In genomic region chr9:69009708-69010107, GRCh38 we compare ENCODE assay signal across 37 cellular contexts. TPM values are rescaled to one million over a fixed set of nuclear protein-coding genes. Genes with fewer than 3 reads are reported as not detected.
"Had no signal": no experiment of that assay in that cellular context is flagged by ENCODE, and none has a peak within 500 bp of the region (broad histone marks: within the 10 kb centered on the region; RNA-seq: fewer than 3 reads in every experiment).

No MANE protein-coding gene starts in this region.

- H3K27ac ChIP-seq: cardiac muscle cell, Peyer's patch, VCaP had no signal

- H3K27ac Mint-ChIP-seq: activated B cell treated with CpG ODN at 0.5 μM for 24 hours; activated CD4-positive, alpha-beta memory T cell treated with anti-CD3 and anti-CD28 coated beads for 36 hours; activated naive CD4-positive, alpha-beta T cell treated with anti-CD3 and anti-CD28 coated beads, Interleukin-2, amount 10 ng/mL, durations not matched to agents 7 days and 5 days; activated naive CD8-positive, alpha-beta T cell; activated naive CD8-positive, alpha-beta T cell treated with anti-CD3 and anti-CD28 coated beads, Interleukin-2, amount 50 U/mL, for 24 hours; activated T-helper 1 cell treated with anti-CD3 and anti-CD28 coated beads, Interleukin-12 subunit alpha, Interleukin-12 subunit beta, Interleukin-2, Interleukin-4 antibody, amounts not matched to agents 30 ng/mL and 10 ng/mL and 1 ng/mL, durations not matched to agents 14 hours and 24 hours and 36 hours; brain had no signal

- H3K27me3 ChIP-seq: cardiac muscle cell, Peyer's patch had no signal

- ATAC-seq: activated naive CD8-positive, alpha-beta T cell treated with anti-CD3 and anti-CD28 coated beads, Interleukin-2, amount 50 U/mL, for 24 hours; activated T-cell treated with anti-CD3 and anti-CD28 coated beads, Interleukin-2, amount 50 U/mL, for 4 hours; PC-3 had no signal

- H3K9me3 Mint-ChIP-seq: activated B cell treated with CpG ODN at 0.5 μM for 24 hours; activated CD4-positive, alpha-beta memory T cell treated with anti-CD3 and anti-CD28 coated beads for 36 hours; activated naive CD4-positive, alpha-beta T cell treated with anti-CD3 and anti-CD28 coated beads, Interleukin-2, amount 10 ng/mL, durations not matched to agents 7 days and 5 days; activated naive CD8-positive, alpha-beta T cell treated with anti-CD3 and anti-CD28 coated beads, Interleukin-2, amount 50 U/mL, for 24 hours; activated T-cell treated with anti-CD3 and anti-CD28 coated beads, Interleukin-2, amount 50 U/mL, for 4 hours; activated T-helper 1 cell treated with anti-CD3 and anti-CD28 coated beads, Interleukin-12 subunit alpha, Interleukin-12 subunit beta, Interleukin-2, Interleukin-4 antibody, amounts not matched to agents 30 ng/mL and 10 ng/mL and 1 ng/mL, durations not matched to agents 14 hours and 24 hours and 36 hours; central memory CD8-positive, alpha-beta T cell had no signal

- H3K36me3 ChIP-seq: cardiac muscle cell, Peyer's patch had no signal

- H3K27me3 Mint-ChIP-seq: activated B cell treated with CpG ODN at 0.5 μM for 24 hours, brain had no signal

- H3K4me3 ChIP-seq: cardiac muscle cell, Peyer's patch had no signal

- DNase-seq: activated B cell treated with CpG ODN at 0.5 μM for 24 hours; activated CD4-positive, alpha-beta memory T cell treated with anti-CD3 and anti-CD28 coated beads for 36 hours; activated CD4-positive, alpha-beta T cell treated with anti-CD3 and anti-CD28 coated beads for 4 hours; activated CD4-positive, alpha-beta T cell treated with anti-CD3 and anti-CD28 coated beads, Interleukin-2, amount 50 U/mL, for 1 hour; activated CD4-positive, CD25-positive, alpha-beta regulatory T cell treated with anti-CD3 and anti-CD28 coated beads, Interleukin-2, amount 50 U/mL, for 72 hours; activated CD8-positive, alpha-beta memory T cell treated with anti-CD3 and anti-CD28 coated beads, Interleukin-2, amount 50 U/mL, for 4 hours; activated gamma-delta T cell treated with Interleukin-2 at 50 U/mL for 16 hours; activated naive CD4-positive, alpha-beta T cell treated with anti-CD3 and anti-CD28 coated beads, Interleukin-2, amount 10 ng/mL, durations not matched to agents 7 days and 5 days; activated naive CD8-positive, alpha-beta T cell treated with anti-CD3 and anti-CD28 coated beads, Interleukin-2, amount 50 U/mL, for 24 hours; activated T-cell treated with anti-CD3 and anti-CD28 coated beads for 4 hours; activated T-cell treated with anti-CD3 and anti-CD28 coated beads, Interleukin-2, amount 50 U/mL, for 4 hours; anterior cingulate cortex; Karpas-422; KBM-7; NCI-H1105; NCI-H1417 treated with DMSO at 0.1 percent for 48 hours; NCI-H187 treated with DMSO at 0.1 percent for 48 hours; NCI-H2081; NCI-H226; NCI-H524 treated with DMSO at 0.1 percent for 48 hours; NK-92 treated with Interleukin-12 subunit alpha and Interleukin-12 subunit beta, amount 100 ng/mL, for 24 hours; PC-3; Peyer's patch; Right ventricle myocardium superior; RPMI8226; SW 1271; T-helper 1 cell; T-helper 2 cell; T-helper 9 cell had no signal

- H3K36me3 Mint-ChIP-seq: activated CD4-positive, alpha-beta memory T cell treated with anti-CD3 and anti-CD28 coated beads for 36 hours; activated naive CD4-positive, alpha-beta T cell treated with anti-CD3 and anti-CD28 coated beads, Interleukin-2, amount 10 ng/mL, durations not matched to agents 7 days and 5 days; activated naive CD8-positive, alpha-beta T cell; brain had no signal

- H3K4me3 Mint-ChIP-seq: activated B cell treated with CpG ODN at 0.5 μM for 24 hours; activated CD4-positive, alpha-beta memory T cell treated with anti-CD3 and anti-CD28 coated beads for 36 hours; activated naive CD4-positive, alpha-beta T cell treated with anti-CD3 and anti-CD28 coated beads, Interleukin-2, amount 10 ng/mL, durations not matched to agents 7 days and 5 days; activated naive CD8-positive, alpha-beta T cell; activated naive CD8-positive, alpha-beta T cell treated with anti-CD3 and anti-CD28 coated beads, Interleukin-2, amount 50 U/mL, for 24 hours; activated T-cell treated with anti-CD3 and anti-CD28 coated beads, Interleukin-2, amount 50 U/mL, for 4 hours; activated T-helper 1 cell treated with anti-CD3 and anti-CD28 coated beads, Interleukin-12 subunit alpha, Interleukin-12 subunit beta, Interleukin-2, Interleukin-4 antibody, amounts not matched to agents 30 ng/mL and 10 ng/mL and 1 ng/mL, durations not matched to agents 14 hours and 24 hours and 36 hours; brain; central memory CD8-positive, alpha-beta T cell had no signal

- H3K4me1 Mint-ChIP-seq: brain had no signal

- H3K4me1 ChIP-seq: Peyer's patch had no signal

- H3K9me3 ChIP-seq: Peyer's patch had no signal

RNA-seq across cellular contexts. Expression of gene PRKACG, which starts 4.2 kb away (rescaled TPM):
- total RNA-seq: activated B cell treated with CpG ODN at 0.5 μM for 24 hours; activated CD4-positive, alpha-beta memory T cell treated with anti-CD3 and anti-CD28 coated beads for 36 hours; activated T-cell treated with anti-CD3 and anti-CD28 coated beads, Interleukin-2, amount 50 U/mL, for 4 hours; activated T-helper 1 cell treated with anti-CD3 and anti-CD28 coated beads, Interleukin-12 subunit alpha, Interleukin-12 subunit beta, Interleukin-2, Interleukin-4 antibody, amounts not matched to agents 30 ng/mL and 10 ng/mL and 1 ng/mL, durations not matched to agents 14 hours and 24 hours and 36 hours; cardiac muscle cell; MCF 10A; NCI-H460; PC-3; Peyer's patch; Right ventricle myocardium superior had no signal
